Comparison of ENCODE assay signal across 8 cellular contexts in the genomic region with DNA sequence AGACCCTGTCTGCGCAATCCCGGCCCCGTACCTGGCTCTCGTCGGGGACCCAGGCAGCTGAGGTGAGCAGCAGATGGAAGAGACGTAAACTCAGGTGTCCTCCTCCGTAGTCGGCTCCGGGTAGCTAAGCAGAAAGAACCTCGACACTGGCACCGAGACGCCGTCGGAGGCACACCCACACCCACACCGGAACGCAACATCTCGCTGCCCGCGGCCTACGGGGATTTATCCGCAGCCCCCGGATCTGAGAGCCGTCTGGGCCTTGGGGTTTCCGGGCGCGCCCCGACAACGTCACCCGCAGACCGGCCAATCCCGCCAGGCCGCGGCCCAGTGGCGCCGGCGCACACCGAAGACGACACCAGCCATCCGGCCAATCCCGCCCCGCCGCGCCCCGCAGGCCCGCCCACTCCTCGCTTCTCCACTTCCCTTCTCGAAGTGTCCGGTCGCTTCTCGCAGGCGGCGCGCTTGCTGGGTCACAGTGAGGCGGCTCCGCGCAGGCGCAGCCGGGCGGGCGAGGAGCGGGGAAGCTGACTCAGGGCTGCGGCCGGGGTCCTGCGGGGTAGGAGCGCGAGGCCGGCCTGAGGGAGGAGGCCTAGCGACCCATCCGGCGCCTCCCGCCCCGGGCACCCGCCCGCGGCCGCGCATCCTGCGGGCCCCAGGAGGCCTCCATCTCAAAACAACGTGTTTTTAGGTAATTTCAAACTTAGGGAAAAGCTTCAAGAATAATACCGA. TPM values are rescaled to one million over a fixed set of nuclear protein-coding genes. Genes with fewer than 3 reads are reported as not detected.
DNase-seq lines count a peak whose midpoint lies in the region; ATAC-seq, FAIRE-seq and TF ChIP-seq lines count a peak whose summit lies in the region.

A gene with protein sequence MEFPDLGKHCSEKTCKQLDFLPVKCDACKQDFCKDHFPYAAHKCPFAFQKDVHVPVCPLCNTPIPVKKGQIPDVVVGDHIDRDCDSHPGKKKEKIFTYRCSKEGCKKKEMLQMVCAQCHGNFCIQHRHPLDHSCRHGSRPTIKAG (minus strand): TSS at position 264 of the 732 bp plus-strand sequence. CDS start 1,984 bp downstream, outside the sequence.

- peak within 1 kb of the TSS; percentile 95 for H2BK5ac ChIP-seq in trophoblast cell (ENCODE audit: low read depth, low read length, poor library complexity)

- H3K18ac ChIP-seq in trophoblast cell (ENCODE audit: low read length) = peak within 1 kb of the TSS; percentile 78

- H3K36me3 ChIP-seq in adipocyte (ENCODE audit: control insufficient read depth, insufficient read depth, low read length, severe bottlenecking) (peaks cover 37% of the 10 kb centered on the region), cardiac muscle cell (peaks cover 7% of the 10 kb centered on the region), trophoblast cell (ENCODE audit: control insufficient read depth in 1 of 2, insufficient read depth in 2 of 2, low read length in 2 of 2) (peaks cover 14 to 26% of the 10 kb centered on the region in 2 experiments), tibial nerve (peaks cover 0 to 59% (median 0%) of the 10 kb centered on the region in 3 donors)

- H3K79me2 ChIP-seq in trophoblast cell (ENCODE audit: control insufficient read depth, insufficient read depth, low read length, poor library complexity) = peaks cover 15% of the 10 kb centered on the region

- peak within 1 kb of the TSS; percentile 88 for H2AK5ac ChIP-seq in trophoblast cell (ENCODE audit: low read length)

- H3K4me2 ChIP-seq in trophoblast cell (ENCODE audit: low read length) = peak within 1 kb of the TSS; percentile 92

- H3K27ac ChIP-seq in cardiac muscle cell (peak within 1 kb of the TSS; percentile 70), trophoblast cell (ENCODE audit: low read depth, low read length) (peak within 1 kb of the TSS; percentile 70), tibial nerve (peak within 1 kb of the TSS; percentile 92 to 99 (median 97))

- no peak within 1 kb of the TSS for H2BK12ac ChIP-seq in trophoblast cell (ENCODE audit: low read length)

- H2AFZ ChIP-seq in trophoblast cell (ENCODE audit: insufficient read depth, low read length, poor library complexity) = peak within 1 kb of the TSS; percentile 85

- no CpG with 5 or more reads among the region's 80 CpGs for WGBS in trophoblast cell (ENCODE audit: extremely low coverage, insufficient coverage, insufficient read length)
- 0 to 1% methylated on average over 39 to 53 of the region's 80 CpGs for WGBS in tibial nerve, 2 donors

- peak within 1 kb of the TSS; percentile 98 for H4K8ac ChIP-seq in trophoblast cell (ENCODE audit: low read depth, low read length)

- H3K27me3 ChIP-seq in adipocyte (replicated peaks; ENCODE audit: control insufficient read depth, insufficient read depth, low read length) = no peaks in the 10 kb centered on the region
- no peaks in the 10 kb centered on the region for H3K27me3 ChIP-seq in cardiac muscle cell
- H3K27me3 ChIP-seq in trophoblast cell (ENCODE audit: insufficient read depth, low read length) = no peaks in the 10 kb centered on the region
- no peaks in the 10 kb centered on the region for H3K27me3 ChIP-seq in tibial nerve

- DNase-seq in GM12892 (ENCODE audit: insufficient read length) = peak; percentile 100
- peak; percentile 78 for DNase-seq in NCI-H1436 treated with DMSO at 0.1 percent for 48 hours (lab: John Stamatoyannopoulos, UW)
- DNase-seq in T follicular helper cell (ENCODE audit: low read depth) = peak; percentile 97
- DNase-seq in adipocyte (ENCODE audit: low read depth) = peak; percentile 99
- peak; percentile 98 to 99 for DNase-seq in cardiac muscle cell (ENCODE audit: low read depth in 1 of 2, low spot score in 1 of 2)
- DNase-seq in trophoblast cell = peak; percentile 99
- DNase-seq in tibial nerve (ENCODE audit: low spot score in 2 of 2) = peak; percentile 97 to 98

- H3K9ac ChIP-seq in adipocyte (ENCODE audit: low read length) = peak within 1 kb of the TSS; percentile 99
- H3K9ac ChIP-seq in trophoblast cell (ENCODE audit: low read length) = peak within 1 kb of the TSS; percentile 80

- peak within 1 kb of the TSS; percentile 94 for H4K91ac ChIP-seq in trophoblast cell (ENCODE audit: low read depth, low read length)

- peak; percentile 77 for TF ChIP-seq POLR2A in GM12892 (IDR thresholded peaks at IDR 0.05; ENCODE audit: low read depth, low read length)
- TF ChIP-seq POLR2A in tibial nerve (IDR thresholded peaks at IDR 0.05) = peak; percentile 81 to 92

- H3K9me3 ChIP-seq in adipocyte (ENCODE audit: control insufficient read depth, low read length) = no peaks in the 10 kb centered on the region
- H3K9me3 ChIP-seq in cardiac muscle cell (ENCODE audit: low read depth) = no peaks in the 10 kb centered on the region
- H3K9me3 ChIP-seq in trophoblast cell (ENCODE audit: insufficient read depth, low read depth, low read length) = peaks cover 3% of the 10 kb centered on the region
- H3K9me3 ChIP-seq in tibial nerve = no peaks in the 10 kb centered on the region

- H3K14ac ChIP-seq in trophoblast cell (ENCODE audit: low read length) = peak within 1 kb of the TSS; percentile 93

- peak; percentile 97 for TF ChIP-seq EP300 in tibial nerve (IDR thresholded peaks at IDR 0.05)

- H3K4me3 ChIP-seq in adipocyte (ENCODE audit: low read length) = peak within 1 kb of the TSS; percentile 100
- peak within 1 kb of the TSS; percentile 53 for H3K4me3 ChIP-seq in cardiac muscle cell
- H3K4me3 ChIP-seq in trophoblast cell (ENCODE audit: low read depth, low read length) = peak within 1 kb of the TSS; percentile 86
- peak within 1 kb of the TSS; percentile 68 to 99 (median 92) for H3K4me3 ChIP-seq in tibial nerve

- peak within 1 kb of the TSS; percentile 98 for H3K4ac ChIP-seq in trophoblast cell (ENCODE audit: low read depth, low read length)

- FAIRE-seq in GM12892 (lab: Jason Lieb, UNC) = peak; percentile 94

- peak within 1 kb of the TSS; percentile 88 for H2BK120ac ChIP-seq in trophoblast cell (ENCODE audit: insufficient read depth, low read length, poor library complexity)

- no peak within 1 kb of the TSS for H3K23ac ChIP-seq in trophoblast cell (ENCODE audit: low read length)

- peaks cover 34% of the 10 kb centered on the region for H3K4me1 ChIP-seq in adipocyte (ENCODE audit: control insufficient read depth, insufficient read depth, low read length)
- peaks cover 3% of the 10 kb centered on the region for H3K4me1 ChIP-seq in cardiac muscle cell (ENCODE audit: low read depth)
- H3K4me1 ChIP-seq in trophoblast cell (ENCODE audit: control insufficient read depth in 1 of 2, insufficient read depth in 2 of 2, low read length in 2 of 2) = peaks cover 11% of the 10 kb centered on the region in 2 experiments
- peaks cover 0 to 40% (median 23%) of the 10 kb centered on the region in 4 donors for H3K4me1 ChIP-seq in tibial nerve

- H3K79me1 ChIP-seq in trophoblast cell (ENCODE audit: low read length) = peaks cover 8% of the 10 kb centered on the region

- ATAC-seq in HG02840 (IDR thresholded peaks at IDR 0.05; ENCODE audit: low FRiP score, unreplicated experiment) = peak; percentile 97

- TF ChIP-seq CTCF in cardiac muscle cell (IDR thresholded peaks at IDR 0.05; ENCODE audit: low read depth, low read length) (no peak), tibial nerve (IDR thresholded peaks at IDR 0.05) (peak in 2 of 5 experiments; percentile 6 to 48)

- peak within 1 kb of the TSS; percentile 99 for H4K12ac ChIP-seq in trophoblast cell (ENCODE audit: low read depth, low read length)

RNA-seq across cellular contexts. Expression of the gene that starts here (rescaled TPM):
- polyA plus RNA-seq in GM12892 (2012; ENCODE audit: missing spikeins) = 21.5 TPM
- 6.0 and 12.2 TPM in 2 replicates for total RNA-seq in cardiac muscle cell
- polyA plus RNA-seq in cardiac muscle cell = 22.4 and 24.6 TPM in 2 replicates
- 24.2 and 26.7 TPM in 2 replicates for polyA plus RNA-seq in trophoblast cell (2013)
- total RNA-seq in tibial nerve = 10 to 100 TPM; 29.7 to 36.8 (median 33.7) TPM

Comparison
In these comparisons a context has a peak if more than half of its experiments do, and no peak if none do; other contexts are left out.
1. Peak in every context shown above with its lines: DNase-seq, ATAC-seq, H3K4me3 ChIP-seq and H3K27ac ChIP-seq.